In genomic region chr19:48452255-48452654, GRCh38 we compare ENCODE assay signal across 23 cellular contexts. TPM values are rescaled to one million over a fixed set of nuclear protein-coding genes. Genes with fewer than 3 reads are reported as not detected.
A peak's percentile ranks its signal among the peaks of the same experiment; 100 is the strongest.
DNase-seq lines count a peak whose midpoint lies in the region; TF ChIP-seq lines count a peak whose summit lies in the region.
"Had no signal": no experiment of that assay in that cellular context is flagged by ENCODE, and none has a peak within 500 bp of the region (broad histone marks: within the 10 kb centered on the region; RNA-seq: fewer than 3 reads in every experiment).

No MANE protein-coding gene starts in this region.

- CTCF ChIA-PET in activated CD4-positive, alpha-beta T cell treated with anti-CD3 and anti-CD28 coated beads, Interleukin-2, amount 10 ng/mL, durations not matched to agents 7 days and 5 days (lab: Charles Lee) = no interaction called here

- H3K36me3 Mint-ChIP-seq in activated CD4-positive, alpha-beta T cell treated with anti-CD3 and anti-CD28 coated beads, Interleukin-2, amount 10 ng/mL, durations not matched to agents 7 days and 5 days (ENCODE audit: low read depth) = peaks cover 33% of the 10 kb centered on the region
- H3K36me3 Mint-ChIP-seq in activated CD4-positive, alpha-beta T cell treated with anti-CD3 and anti-CD28 coated beads, Interleukin-2, amount 10 ng/mL, durations not matched to agents 24 days and 14 days (ENCODE audit: low read depth) = peaks cover 53% of the 10 kb centered on the region
- peaks cover 13% of the 10 kb centered on the region for H3K36me3 Mint-ChIP-seq in type B pancreatic cell

- H3K27me3 Mint-ChIP-seq in activated CD4-positive, alpha-beta T cell treated with anti-CD3 and anti-CD28 coated beads, Interleukin-2, amount 10 ng/mL, durations not matched to agents 7 days and 5 days = no peaks in the 10 kb centered on the region
- H3K27me3 Mint-ChIP-seq in activated CD4-positive, alpha-beta T cell treated with anti-CD3 and anti-CD28 coated beads, Interleukin-2, amount 10 ng/mL, durations not matched to agents 24 days and 14 days = no peaks in the 10 kb centered on the region
- H3K27me3 Mint-ChIP-seq in type B pancreatic cell = no peaks in the 10 kb centered on the region

- no peak for TF ChIP-seq CTCF in type B pancreatic cell (conservative IDR thresholded peaks at IDR 0.05)

- H3K4me3 Mint-ChIP-seq in activated CD4-positive, alpha-beta T cell treated with anti-CD3 and anti-CD28 coated beads, Interleukin-2, amount 10 ng/mL, durations not matched to agents 7 days and 5 days = no peak overlapping the region
- H3K4me3 Mint-ChIP-seq in activated CD4-positive, alpha-beta T cell treated with anti-CD3 and anti-CD28 coated beads, Interleukin-2, amount 10 ng/mL, durations not matched to agents 24 days and 14 days = no peak overlapping the region
- H3K4me3 Mint-ChIP-seq in type B pancreatic cell = no peak overlapping the region
- H3K4me3 Mint-ChIP-seq: CD8-positive, alpha-beta T cell had no signal

- peaks cover 12% of the 10 kb centered on the region for H3K4me1 Mint-ChIP-seq in activated CD4-positive, alpha-beta T cell treated with anti-CD3 and anti-CD28 coated beads, Interleukin-2, amount 10 ng/mL, durations not matched to agents 7 days and 5 days
- peaks cover 6% of the 10 kb centered on the region for H3K4me1 Mint-ChIP-seq in activated CD4-positive, alpha-beta T cell treated with anti-CD3 and anti-CD28 coated beads, Interleukin-2, amount 10 ng/mL, durations not matched to agents 24 days and 14 days
- H3K4me1 Mint-ChIP-seq in type B pancreatic cell (ENCODE audit: unreplicated experiment) = no peaks in the 10 kb centered on the region

- H3K9me3 Mint-ChIP-seq in activated CD4-positive, alpha-beta T cell treated with anti-CD3 and anti-CD28 coated beads, Interleukin-2, amount 10 ng/mL, durations not matched to agents 7 days and 5 days = no peaks in the 10 kb centered on the region
- H3K9me3 Mint-ChIP-seq in activated CD4-positive, alpha-beta T cell treated with anti-CD3 and anti-CD28 coated beads, Interleukin-2, amount 10 ng/mL, durations not matched to agents 24 days and 14 days = no peaks in the 10 kb centered on the region
- H3K9me3 Mint-ChIP-seq in type B pancreatic cell = no peaks in the 10 kb centered on the region
- H3K9me3 Mint-ChIP-seq: CD8-positive, alpha-beta T cell had no signal

- H3K27ac Mint-ChIP-seq in activated CD4-positive, alpha-beta T cell treated with anti-CD3 and anti-CD28 coated beads, Interleukin-2, amount 10 ng/mL, durations not matched to agents 7 days and 5 days = peak overlapping the region; percentile 36
- H3K27ac Mint-ChIP-seq in activated CD4-positive, alpha-beta T cell treated with anti-CD3 and anti-CD28 coated beads, Interleukin-2, amount 10 ng/mL, durations not matched to agents 24 days and 14 days = no peak overlapping the region
- peak overlapping the region; percentile 64 for H3K27ac Mint-ChIP-seq in type B pancreatic cell
- H3K27ac Mint-ChIP-seq: CD8-positive, alpha-beta T cell had no signal

- no peak for DNase-seq in activated CD4-positive, alpha-beta T cell treated with anti-CD3 and anti-CD28 coated beads, Interleukin-2, amount 10 ng/mL, durations not matched to agents 7 days and 5 days
- no peak for DNase-seq in activated CD4-positive, alpha-beta T cell treated with anti-CD3 and anti-CD28 coated beads, Interleukin-2, amount 10 ng/mL, durations not matched to agents 24 days and 14 days
- peak; percentile 50 for DNase-seq in kidney tubule cell (ENCODE audit: low spot score)
- DNase-seq in type B pancreatic cell (ENCODE audit: extremely low spot score, unreplicated experiment) = no peak
- no peak for DNase-seq in activated naive CD4-positive, alpha-beta T cell treated with anti-CD3 and anti-CD28 coated beads, Interleukin-2, amount 50 U/mL, for 16 hours
- no peak for DNase-seq in stimulated activated CD8-positive, alpha-beta memory T cell treated with anti-CD3 and anti-CD28 coated beads, Interleukin-4, amount 100 ng/mL, for 48 hours
- no peak for DNase-seq in NK-92 treated with Interleukin-12 subunit alpha and Interleukin-12 subunit beta, amount 100 ng/mL, for 24 hours (lab: John Stamatoyannopoulos, UW)
- DNase-seq: ACHN; CD8-positive, alpha-beta T cell; DMS153; GM23248; HCEC 1CT; IMR-90; NCI-H1105; NCI-H146; NCI-H2029; NCI-H226; NCI-H510A treated with DMSO at 0.1 percent for 48 hours; NCI-H748 treated with DMSO at 0.1 percent for 48 hours; SHP77 had no signal

- POLR2A ChIA-PET in activated CD4-positive, alpha-beta T cell treated with anti-CD3 and anti-CD28 coated beads, Interleukin-2, amount 10 ng/mL, durations not matched to agents 7 days and 5 days (lab: Charles Lee) = no interaction called here

- peak overlapping the region; percentile 39 for H3K27ac ChIP-seq in cingulate gyrus (ENCODE audit: low read depth, low read length)
- H3K27ac ChIP-seq: 22Rv1; BLaER1 treated with 17β-estradiol and CSF1 and Interleukin-3, amounts not matched to agents 10 nM and 100 nM; GM23248 had no signal

- intact Hi-C loops in activated CD4-positive, alpha-beta T cell treated with anti-CD3 and anti-CD28 coated beads, Interleukin-2, amount 10 ng/mL, durations not matched to agents 24 days and 14 days (cut with micrococcal nuclease) = no loop called here

RNA-seq across cellular contexts. Expression of gene KCNJ14, which starts 3.1 kb away (rescaled TPM):
- 1 to 10 TPM in 1 of 2 experiments, under 1 TPM in 1; 0.87 to 1.0 TPM for total RNA-seq in activated CD4-positive, alpha-beta T cell treated with anti-CD3 and anti-CD28 coated beads, Interleukin-2, amount 10 ng/mL, durations not matched to agents 7 days and 5 days
- 2.4 TPM in 2 replicates for total RNA-seq in activated CD4-positive, alpha-beta T cell treated with anti-CD3 and anti-CD28 coated beads, Interleukin-2, amount 10 ng/mL, durations not matched to agents 24 days and 14 days
- total RNA-seq in type B pancreatic cell (ENCODE audit: low replicate concordance) = 1.8 TPM in 2 replicates

RNA-seq across cellular contexts. Expression of gene GRWD1, which starts 6.5 kb away (rescaled TPM):
- total RNA-seq in activated CD4-positive, alpha-beta T cell treated with anti-CD3 and anti-CD28 coated beads, Interleukin-2, amount 10 ng/mL, durations not matched to agents 7 days and 5 days = 10 to 100 TPM; 31.0 to 35.2 TPM
- total RNA-seq in activated CD4-positive, alpha-beta T cell treated with anti-CD3 and anti-CD28 coated beads, Interleukin-2, amount 10 ng/mL, durations not matched to agents 24 days and 14 days = 89.1 and 90.6 TPM in 2 replicates
- 37.2 and 44.0 TPM in 2 replicates for total RNA-seq in type B pancreatic cell (ENCODE audit: low replicate concordance)

RNA-seq across cellular contexts. Expression of gene CYTH2, which starts 16.9 kb away (rescaled TPM):
- total RNA-seq in activated CD4-positive, alpha-beta T cell treated with anti-CD3 and anti-CD28 coated beads, Interleukin-2, amount 10 ng/mL, durations not matched to agents 7 days and 5 days = 10 to 100 TPM; 43.2 to 50.7 TPM
- total RNA-seq in activated CD4-positive, alpha-beta T cell treated with anti-CD3 and anti-CD28 coated beads, Interleukin-2, amount 10 ng/mL, durations not matched to agents 24 days and 14 days = 30.6 and 31.6 TPM in 2 replicates
- 115 and 139 TPM in 2 replicates for total RNA-seq in type B pancreatic cell (ENCODE audit: low replicate concordance)

RNA-seq across cellular contexts. Expression of gene GRIN2D, which starts 58.8 kb away (rescaled TPM):
- total RNA-seq in activated CD4-positive, alpha-beta T cell treated with anti-CD3 and anti-CD28 coated beads, Interleukin-2, amount 10 ng/mL, durations not matched to agents 7 days and 5 days = under 1 TPM; 0.04 to 0.20 TPM
- 0.16 and 0.26 TPM in 2 replicates for total RNA-seq in activated CD4-positive, alpha-beta T cell treated with anti-CD3 and anti-CD28 coated beads, Interleukin-2, amount 10 ng/mL, durations not matched to agents 24 days and 14 days
- 0.45 and 0.58 TPM in 2 replicates for total RNA-seq in type B pancreatic cell (ENCODE audit: low replicate concordance)
- total RNA-seq: CD8-positive, alpha-beta T cell had no signal

RNA-seq across cellular contexts. Expression of gene LMTK3, which starts 59.4 kb away (rescaled TPM):
- total RNA-seq in activated CD4-positive, alpha-beta T cell treated with anti-CD3 and anti-CD28 coated beads, Interleukin-2, amount 10 ng/mL, durations not matched to agents 7 days and 5 days = 1 to 10 TPM; 3.7 to 5.1 TPM
- total RNA-seq in activated CD4-positive, alpha-beta T cell treated with anti-CD3 and anti-CD28 coated beads, Interleukin-2, amount 10 ng/mL, durations not matched to agents 24 days and 14 days = 3.0 and 3.6 TPM in 2 replicates
- 12.2 and 21.6 TPM in 2 replicates for total RNA-seq in type B pancreatic cell (ENCODE audit: low replicate concordance)
